Comparison of ENCODE assay signal across 20 cellular contexts in genomic region chr15:74604983-74605809, GRCh38. TPM values are rescaled to one million over a fixed set of nuclear protein-coding genes. Genes with fewer than 3 reads are reported as not detected.
DNase-seq lines count a peak whose midpoint lies in the region; ATAC-seq and TF ChIP-seq lines count a peak whose summit lies in the region.
"Had no signal": no experiment of that assay in that cellular context is flagged by ENCODE, and none has a peak within 500 bp of the region (broad histone marks: within the 10 kb centered on the region; RNA-seq: fewer than 3 reads in every experiment).

No MANE protein-coding gene starts in this region.

- POLR2A ChIA-PET in IMR-90 (lab: Charles Lee; ENCODE audit: unreplicated experiment) = no interaction called here

- no peak overlapping the region for H4K5ac ChIP-seq in IMR-90 (ENCODE audit: low read depth, low read length)

- no peaks in the 10 kb centered on the region for H3K9me1 ChIP-seq in IMR-90 (ENCODE audit: insufficient read depth, low read length)

- H2AK9ac ChIP-seq in IMR-90 (replicated peaks; ENCODE audit: low read depth, low read length, poor library complexity) = peak overlapping the region; percentile 9

- no peak for TF ChIP-seq RAD21 in IMR-90 (IDR thresholded peaks at IDR 0.05; ENCODE audit: low read length)

- H3K4me2 ChIP-seq in IMR-90 (ENCODE audit: low read depth, low read length) = no peak overlapping the region

- H2BK5ac ChIP-seq in IMR-90 (ENCODE audit: low read depth, low read length, poor library complexity, severe bottlenecking) = no peak overlapping the region

- H3K9ac ChIP-seq in IMR-90 (ENCODE audit: low read depth, low read length) = no peak overlapping the region

- H3K36me3 ChIP-seq in IMR-90 (ENCODE audit: control insufficient read depth, insufficient read depth, low read length) = no peaks in the 10 kb centered on the region
- H3K36me3 ChIP-seq: gastrocnemius medialis, right lobe of liver, upper lobe of left lung had no signal

- no peak overlapping the region for H4K91ac ChIP-seq in IMR-90 (ENCODE audit: insufficient read depth, low read depth, low read length)

- H3K23ac ChIP-seq in IMR-90 (ENCODE audit: low read depth, low read length) = no peak overlapping the region

- CTCF ChIA-PET in IMR-90 (lab: Yijun Ruan, JAX) = no interaction called here

- H2BK15ac ChIP-seq in IMR-90 (ENCODE audit: low read depth, low read length) = no peak overlapping the region

- no peak overlapping the region for H4K8ac ChIP-seq in IMR-90 (ENCODE audit: low read depth in 2 of 2, low read length in 2 of 2)

- no peak overlapping the region for H3K4me3 ChIP-seq in IMR-90 (ENCODE audit: insufficient read depth, low read depth, low read length)
- H3K4me3 ChIP-seq: gastrocnemius medialis, right lobe of liver, upper lobe of left lung had no signal

- peaks cover under 1% of the 10 kb centered on the region; the same call in 1 of the 2 replicates for H3K4me1 ChIP-seq in IMR-90 (ENCODE audit: control insufficient read depth, insufficient read depth, low read length)
- H3K4me1 ChIP-seq: gastrocnemius medialis, right lobe of liver had no signal

- intact Hi-C loops in IMR-90 (cut with micrococcal nuclease) = no loop called here

- no peak for ATAC-seq in IMR-90 (ENCODE audit: low read depth)
- ATAC-seq in HG03108 (IDR thresholded peaks at IDR 0.05; ENCODE audit: unreplicated experiment) = no peak
- ATAC-seq: gastrocnemius medialis, left cardiac atrium had no signal

- 0 out of 2 replicates have a peak, but pooled peaks cover 3% of the 10 kb centered on the region for H4K20me1 ChIP-seq in IMR-90 (ENCODE audit: insufficient read depth, low read length)

- WGBS in IMR-90 (ENCODE audit: extremely low coverage in 2 of 2, insufficient read length in 1 of 2), 2 experiments = 13% methylated on average over 3 of the region's 12 CpGs; no CpG with 5 or more reads in 1 of the 2 experiments

- in situ Hi-C loops in IMR-90 (cut with MboI; ENCODE audit: low sequenced_read_pairs) = no loop called here

- TF ChIP-seq POLR2A in IMR-90 (IDR thresholded peaks at IDR 0.05; ENCODE audit: low read depth, low read length) (no peak), erythroblast (IDR thresholded peaks at IDR 0.05; ENCODE audit: low read length) (peak; percentile 3)

- H3K4ac ChIP-seq in IMR-90 (ENCODE audit: low read depth, low read length) = no peak overlapping the region

- no peak overlapping the region for H2AK5ac ChIP-seq in IMR-90 (ENCODE audit: low read depth, low read length)

- no peak overlapping the region for H2BK120ac ChIP-seq in IMR-90 (ENCODE audit: low read depth, low read length)

- no peak for TF ChIP-seq CTCF in IMR-90 (conservative IDR thresholded peaks at IDR 0.05; ENCODE audit: low read depth, low read length)

- peaks cover 5% of the 10 kb centered on the region; the same call in 1 of the 2 replicates for H3K27me3 ChIP-seq in IMR-90 (ENCODE audit: control insufficient read depth, insufficient read depth, low read length)
- H3K27me3 ChIP-seq: gastrocnemius medialis, right lobe of liver, upper lobe of left lung had no signal

- peak; percentile 27 for DNase-seq in DMS153 (lab: John Stamatoyannopoulos, UW)
- DNase-seq in IMR-90 = no peak
- peak; percentile 92 for DNase-seq in NCI-H69 (lab: John Stamatoyannopoulos, UW)
- no peak for DNase-seq in erythroblast (lab: John Stamatoyannopoulos, UW)
- DNase-seq in 8988T = no peak
- DNase-seq in ecto neural progenitor cell (ENCODE audit: low spot score) = no peak
- DNase-seq: activated effector memory CD4-positive, alpha-beta T cell treated with anti-CD3 and anti-CD28 coated beads, Interleukin-2, amount 50 U/mL, for 16 hours; activated T-cell treated with anti-CD3 and anti-CD28 coated beads, Interleukin-2, amount 50 U/mL, for 1 hour; central memory CD4-positive, alpha-beta T cell; DND-41; gastrocnemius medialis; hippocampal formation; left cardiac atrium; NCI-H526 treated with DMSO at 0.1 percent for 48 hours; right lobe of liver; RPMI8226; stimulated activated CD4-positive, alpha-beta T cell treated with anti-CD3 and anti-CD28 coated beads, Interleukin-2, amount 100 ng/mL, for 48 hours had no signal

- no peak overlapping the region for H3K27ac ChIP-seq in IMR-90 (ENCODE audit: insufficient read depth, low read length)
- H3K27ac ChIP-seq: C4-2B, gastrocnemius medialis, right lobe of liver, upper lobe of left lung had no signal

- H3K56ac ChIP-seq in IMR-90 (ENCODE audit: extremely low read depth, insufficient read depth, low read length) = no peak overlapping the region

- H2AFZ ChIP-seq in IMR-90 (replicated peaks; ENCODE audit: low read length, poor library complexity) = peak overlapping the region; percentile 48

- H2BK20ac ChIP-seq in IMR-90 (ENCODE audit: low read depth, low read length) = no peak overlapping the region

- H3K79me1 ChIP-seq in IMR-90 (ENCODE audit: low read depth in 1 of 2, low read length in 2 of 2) = no peaks in the 10 kb centered on the region

- BruUV-seq in IMR-90 (replicated peaks; lab: Mats Ljungman, UMichigan) = no TSS peak

- H3K18ac ChIP-seq in IMR-90 (ENCODE audit: low read depth, low read length) = no peak overlapping the region

- dilution Hi-C loops in IMR-90 (cut with HindIII; ENCODE audit: low sequenced_read_pairs, unreplicated experiment) = no loop called here

- no peaks in the 10 kb centered on the region for H3K9me3 ChIP-seq in IMR-90 (ENCODE audit: control insufficient read depth, insufficient read depth, low read length)
- H3K9me3 ChIP-seq: gastrocnemius medialis, right lobe of liver, upper lobe of left lung had no signal

- no peak overlapping the region for H3K14ac ChIP-seq in IMR-90 (replicated peaks; ENCODE audit: low read depth, low read length)

TF ChIP-seq in IMR-90, 13 proteins besides CTCF, POLR2A, EP300 and RAD21:
- TF ChIP-seq CHD1 (IDR thresholded peaks at IDR 0.05; ENCODE audit: low read depth, low read length) (no peak), BHLHE40 (IDR thresholded peaks at IDR 0.05; ENCODE audit: low read depth, low read length) (no peak), MAFK (IDR thresholded peaks at IDR 0.05; ENCODE audit: low read depth, low read length) (no peak), NFE2L2 (IDR thresholded peaks at IDR 0.05; ENCODE audit: low read depth, low read length) (no peak), RFX5 (IDR thresholded peaks at IDR 0.05; ENCODE audit: low read depth, low read length) (no peak), ELK1 (IDR thresholded peaks at IDR 0.05; ENCODE audit: borderline replicate concordance, low read depth, low read length) (no peak), SMC3 (IDR thresholded peaks at IDR 0.05; ENCODE audit: low read depth, low read length) (no peak), FOS (IDR thresholded peaks at IDR 0.05; ENCODE audit: low read depth, low read length) (no peak), USF2 (IDR thresholded peaks at IDR 0.05; ENCODE audit: low read depth, low read length) (no peak), CEBPB (IDR thresholded peaks at IDR 0.05; ENCODE audit: low read depth, low read length) (no peak), MXI1 (IDR thresholded peaks at IDR 0.05; ENCODE audit: borderline replicate concordance, low read depth, low read length) (no peak), MAZ (IDR thresholded peaks at IDR 0.05; ENCODE audit: borderline replicate concordance, low read depth, low read length) (no peak), RCOR1 (IDR thresholded peaks at IDR 0.05; ENCODE audit: insufficient replicate concordance, low read length) (no peak)

RNA-seq across cellular contexts. Expression of gene CLK3, which starts 10.4 kb away (rescaled TPM):
- total RNA-seq in IMR-90 (2012; rRNA removed) = 114 and 117 TPM in 2 replicates
- polyA plus RNA-seq in IMR-90 (2012; rRNA removed) = 77.0 and 84.7 TPM in 2 replicates
- polyA plus RNA-seq in IMR-90 (2012; cell fraction: cytosol; rRNA removed) = 109 and 121 TPM in 2 replicates
- polyA plus RNA-seq in IMR-90 (2012; cell fraction: nucleus; rRNA removed; ENCODE audit: low replicate concordance) = 295 and 379 TPM in 2 replicates

Comparison
In these comparisons a context has a peak if more than half of its experiments do, and no peak if none do; other contexts are left out.
1. DNase-seq: peak in DMS153 (single experiment) and NCI-H69 (single experiment); none in IMR-90 (single experiment), erythroblast (0 of 2), 8988T (single experiment) and ecto neural progenitor cell (single experiment).